Comparison of ENCODE assay signal across 18 cellular contexts in the genomic region with DNA sequence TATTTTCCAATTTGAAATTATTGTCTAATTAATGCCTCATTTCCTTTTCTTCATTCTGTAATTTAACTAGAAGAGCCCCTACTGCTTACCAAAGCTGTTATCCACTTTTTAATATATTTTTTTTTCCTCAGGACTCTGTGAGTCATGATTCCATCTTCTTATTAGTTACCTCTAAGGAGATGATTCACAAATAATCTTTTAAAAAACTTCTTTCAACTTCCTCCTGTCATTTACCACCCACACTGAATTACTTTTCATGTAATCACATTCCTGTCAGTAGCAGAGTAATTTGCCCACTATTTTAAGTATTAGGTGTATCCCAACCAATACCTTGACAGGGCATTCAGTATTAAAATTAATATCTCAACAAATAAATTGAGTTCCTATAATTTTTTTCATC.
"Had no signal": no experiment of that assay in that cellular context is flagged by ENCODE, and none has a peak within 500 bp of the region (broad histone marks: within the 10 kb centered on the region; RNA-seq: fewer than 3 reads in every experiment).

No MANE protein-coding gene starts in this region.

- H3K79me2 ChIP-seq: hepatocyte had no signal

- H3K27me3 ChIP-seq: esophagus squamous epithelium, hepatocyte, pancreas, sigmoid colon, stomach, vagina had no signal

- H3K4me2 ChIP-seq: hepatocyte had no signal

- ATAC-seq: lower lobe of right lung; natural killer cell; pancreas; stimulated activated effector memory CD8-positive, alpha-beta T cell treated with anti-CD3 and anti-CD28 coated beads, Interleukin-12 subunit alpha, Interleukin-12 subunit beta, amount 100 ng/mL, for 72 hours had no signal

- H3K27ac ChIP-seq: esophagus squamous epithelium, hepatocyte, lower lobe of right lung, pancreas, sigmoid colon, stomach, vagina had no signal

- H3K36me3 ChIP-seq: esophagus squamous epithelium, lower lobe of right lung, pancreas, sigmoid colon, stomach, vagina had no signal

- H3K4me1 ChIP-seq: esophagus squamous epithelium, lower lobe of right lung, pancreas, sigmoid colon, stomach, vagina had no signal

- H2AFZ ChIP-seq: hepatocyte had no signal

- DNase-seq: activated CD4-positive, alpha-beta memory T cell treated with anti-CD3 and anti-CD28 coated beads for 36 hours; activated naive CD4-positive, alpha-beta T cell; activated naive CD8-positive, alpha-beta T cell treated with anti-CD3 and anti-CD28 coated beads, Interleukin-2, amount 10 ng/mL, durations not matched to agents 7 days and 5 days; activated T-cell treated with anti-CD3 and anti-CD28 coated beads for 4 hours; anterior cingulate cortex; cerebellar nuclear complex; effector CD8-positive, alpha-beta T cell; esophagus squamous epithelium; lower lobe of right lung; natural killer cell; pancreas; sigmoid colon; stimulated activated CD4-positive, alpha-beta T cell treated with anti-CD3 and anti-CD28 coated beads, Interleukin-4, amount 100 ng/mL, for 24 hours; stomach; trophoblast cell had no signal

- H3K4me3 ChIP-seq: esophagus squamous epithelium, hepatocyte, lower lobe of right lung, pancreas, sigmoid colon, stomach, vagina had no signal

- H3K9me3 ChIP-seq: esophagus squamous epithelium, pancreas, sigmoid colon, vagina had no signal
